In genomic region chrX:74133156-74133796, GRCh38 we compare ENCODE assay signal across 9 cellular contexts.
DNase-seq lines count a peak whose midpoint lies in the region; ATAC-seq and TF ChIP-seq lines count a peak whose summit lies in the region.
"Had no signal": no experiment of that assay in that cellular context is flagged by ENCODE, and none has a peak within 500 bp of the region (broad histone marks: within the 10 kb centered on the region; RNA-seq: fewer than 3 reads in every experiment).

No MANE protein-coding gene starts in this region.

- no peaks in the 10 kb centered on the region for H3K27me3 Mint-ChIP-seq in endothelial cell (ENCODE audit: unreplicated experiment)
- no peaks in the 10 kb centered on the region for H3K27me3 Mint-ChIP-seq in activated T-helper 2 cell treated with anti-CD3 and anti-CD28 coated beads, Interferon-gamma antibody, Interleukin-2, Interleukin-4, amounts not matched to agents 10 μg/mL and 5 μg/mL and 100 μg/mL, durations not matched to agents 14 hours and 24 hours and 36 hours (ENCODE audit: low read depth)

- no peak overlapping the region for H3K4me3 Mint-ChIP-seq in endothelial cell (ENCODE audit: unreplicated experiment)
- no peak overlapping the region for H3K4me3 Mint-ChIP-seq in activated T-helper 2 cell treated with anti-CD3 and anti-CD28 coated beads, Interferon-gamma antibody, Interleukin-2, Interleukin-4, amounts not matched to agents 10 μg/mL and 5 μg/mL and 100 μg/mL, durations not matched to agents 14 hours and 24 hours and 36 hours (ENCODE audit: low read depth)
- H3K4me3 Mint-ChIP-seq: activated T-cell treated with anti-CD3 and anti-CD28 coated beads, Interleukin-2, amount 50 U/mL, for 4 hours had no signal

- no peak overlapping the region for H3K27ac ChIP-seq in MM.1S (ENCODE audit: low read length)

- TF ChIP-seq CTCF in GM20000 (IDR thresholded peaks at IDR 0.05; ENCODE audit: extremely low read depth, missing control alignments) (peak; percentile 36), MM.1S (IDR thresholded peaks at IDR 0.05; ENCODE audit: low read length) (peak; percentile 69), endothelial cell (IDR thresholded peaks at IDR 0.05; ENCODE audit: unreplicated experiment) (peak; percentile 59)

- H3K9me3 Mint-ChIP-seq in endothelial cell (ENCODE audit: unreplicated experiment): no peaks in the 10 kb centered on the region
- H3K9me3 Mint-ChIP-seq in activated T-helper 2 cell treated with anti-CD3 and anti-CD28 coated beads, Interferon-gamma antibody, Interleukin-2, Interleukin-4, amounts not matched to agents 10 μg/mL and 5 μg/mL and 100 μg/mL, durations not matched to agents 14 hours and 24 hours and 36 hours: no peaks in the 10 kb centered on the region
- H3K9me3 Mint-ChIP-seq: activated T-cell treated with anti-CD3 and anti-CD28 coated beads, Interleukin-2, amount 50 U/mL, for 4 hours had no signal

- H3K27me3 ChIP-seq in MM.1S (replicated peaks; ENCODE audit: insufficient read depth, low read length): no peaks in the 10 kb centered on the region

- H3K9me3 ChIP-seq in MM.1S (replicated peaks; ENCODE audit: insufficient read depth, low read length): no peaks in the 10 kb centered on the region

- no peaks in the 10 kb centered on the region for H3K36me3 ChIP-seq in MM.1S (replicated peaks; ENCODE audit: insufficient read depth, low read length)

- H3K9me2 ChIP-seq in MM.1S (replicated peaks; ENCODE audit: insufficient read depth, low read length): no peaks in the 10 kb centered on the region

- intact Hi-C loops in activated T-helper 2 cell treated with anti-CD3 and anti-CD28 coated beads, Interferon-gamma antibody, Interleukin-2, Interleukin-4, amounts not matched to agents 10 μg/mL and 5 μg/mL and 100 μg/mL, durations not matched to agents 14 hours and 24 hours and 36 hours (cut with micrococcal nuclease): loop anchor here (1.0 to 10.0 kb wide), 4 partner anchors 118 to 422 kb away; no protein-coding TSS in a partner anchor

- no peaks in the 10 kb centered on the region for H3K4me1 Mint-ChIP-seq in endothelial cell (ENCODE audit: unreplicated experiment)
- H3K4me1 Mint-ChIP-seq in activated T-helper 2 cell treated with anti-CD3 and anti-CD28 coated beads, Interferon-gamma antibody, Interleukin-2, Interleukin-4, amounts not matched to agents 10 μg/mL and 5 μg/mL and 100 μg/mL, durations not matched to agents 14 hours and 24 hours and 36 hours (ENCODE audit: low read depth): no peaks in the 10 kb centered on the region

- peaks cover 19% of the 10 kb centered on the region for H3K36me3 Mint-ChIP-seq in endothelial cell (ENCODE audit: low read depth, unreplicated experiment)
- H3K36me3 Mint-ChIP-seq in activated T-helper 2 cell treated with anti-CD3 and anti-CD28 coated beads, Interferon-gamma antibody, Interleukin-2, Interleukin-4, amounts not matched to agents 10 μg/mL and 5 μg/mL and 100 μg/mL, durations not matched to agents 14 hours and 24 hours and 36 hours (ENCODE audit: low read depth): no peaks in the 10 kb centered on the region

- no peaks in the 10 kb centered on the region for H3K79me2 ChIP-seq in MM.1S (ENCODE audit: low read length)

- H3K4me2 ChIP-seq in MM.1S (ENCODE audit: low read depth, low read length): no peak overlapping the region

- peak; percentile 67 for DNase-seq in EH (ENCODE audit: low read depth)
- peak; percentile 33 for DNase-seq in GM20000 (ENCODE audit: low spot score)
- DNase-seq in MM.1S: peak; percentile 74
- DNase-seq in RPMI8226: peak; percentile 58
- peak; percentile 4 for DNase-seq in endothelial cell (ENCODE audit: low spot score)
- DNase-seq in midbrain (lab: John Stamatoyannopoulos, UW): peak; percentile 82
- DNase-seq in activated T-helper 2 cell treated with anti-CD3 and anti-CD28 coated beads, Interferon-gamma antibody, Interleukin-2, Interleukin-4, amounts not matched to agents 10 μg/mL and 5 μg/mL and 100 μg/mL, durations not matched to agents 14 hours and 24 hours and 36 hours (ENCODE audit: low spot score): no peak
- DNase-seq: activated T-cell treated with anti-CD3 and anti-CD28 coated beads, Interleukin-2, amount 50 U/mL, for 4 hours had no signal

- no peaks in the 10 kb centered on the region for H3F3A ChIP-seq in MM.1S (ENCODE audit: insufficient read depth, low read length)

- no peak for ATAC-seq in HG02588 (IDR thresholded peaks at IDR 0.05; ENCODE audit: unreplicated experiment)

- H3K27ac Mint-ChIP-seq in endothelial cell (ENCODE audit: unreplicated experiment): no peak overlapping the region
- no peak overlapping the region for H3K27ac Mint-ChIP-seq in activated T-helper 2 cell treated with anti-CD3 and anti-CD28 coated beads, Interferon-gamma antibody, Interleukin-2, Interleukin-4, amounts not matched to agents 10 μg/mL and 5 μg/mL and 100 μg/mL, durations not matched to agents 14 hours and 24 hours and 36 hours

- H3K4me3 ChIP-seq in MM.1S (ENCODE audit: low read length): no peak overlapping the region

- H3K9ac ChIP-seq in MM.1S (ENCODE audit: low read length): no peak overlapping the region

- H2AFZ ChIP-seq in MM.1S (ENCODE audit: low read length): no peak overlapping the region

- no peaks in the 10 kb centered on the region for H4K20me1 ChIP-seq in MM.1S (ENCODE audit: insufficient read depth, low read length)

- H3K4me1 ChIP-seq in MM.1S (ENCODE audit: low read length): no peaks in the 10 kb centered on the region
